ENCODE assay signal across 9 cellular contexts in genomic region chr11:94731921-94732601, GRCh38. TPM values are rescaled to one million over a fixed set of nuclear protein-coding genes. Genes with fewer than 3 reads are reported as not detected.
DNase-seq lines count a peak whose midpoint lies in the region; ATAC-seq, FAIRE-seq and TF ChIP-seq lines count a peak whose summit lies in the region.
"Had no signal": no experiment of that assay in that cellular context is flagged by ENCODE, and none has a peak within 500 bp of the region (broad histone marks: within the 10 kb centered on the region; RNA-seq: fewer than 3 reads in every experiment).

No MANE protein-coding gene starts in this region.

- H3K9me3 ChIP-seq in SJCRH30 (replicated peaks), result no peaks in the 10 kb centered on the region

- DNase-seq in GM04503 (ENCODE audit: low read depth) (peak; percentile 81), SJCRH30 (peak; percentile 54 to 76), fibroblast of mammary gland (ENCODE audit: low read depth) (peak; percentile 90), renal cortical epithelial cell (ENCODE audit: low read depth) (peak; percentile 52), DMS114 treated with DMSO at 0.1 percent for 48 hours (lab: John Stamatoyannopoulos, UW; ENCODE audit: unreplicated experiment) (no peak), D721Med (ENCODE audit: insufficient read length, low spot score) (no peak)
- no peak for DNase-seq in activated naive CD8-positive, alpha-beta T cell treated with anti-CD3 and anti-CD28 coated beads, Interleukin-2, amount 50 U/mL, for 24 hours
- no peak for DNase-seq in activated naive CD4-positive, alpha-beta T cell treated with Interleukin-2 at 50 U/mL for 16 hours
- DNase-seq: activated B cell treated with CpG ODN at 0.5 μM for 24 hours had no signal

- no peaks in the 10 kb centered on the region for H3K27me3 Mint-ChIP-seq in activated naive CD8-positive, alpha-beta T cell treated with anti-CD3 and anti-CD28 coated beads, Interleukin-2, amount 50 U/mL, for 24 hours
- H3K27me3 Mint-ChIP-seq: activated B cell treated with CpG ODN at 0.5 μM for 24 hours had no signal

- no peak for ATAC-seq in activated naive CD8-positive, alpha-beta T cell treated with anti-CD3 and anti-CD28 coated beads, Interleukin-2, amount 50 U/mL, for 24 hours

- no peaks in the 10 kb centered on the region for H3K27me3 ChIP-seq in SJCRH30

- peaks cover 27% of the 10 kb centered on the region for H3K4me1 ChIP-seq in SJCRH30

- H3K27ac Mint-ChIP-seq in activated naive CD8-positive, alpha-beta T cell treated with anti-CD3 and anti-CD28 coated beads, Interleukin-2, amount 50 U/mL, for 24 hours, result no peak overlapping the region
- H3K27ac Mint-ChIP-seq: activated B cell treated with CpG ODN at 0.5 μM for 24 hours had no signal

- H3K9me3 Mint-ChIP-seq in activated naive CD8-positive, alpha-beta T cell treated with anti-CD3 and anti-CD28 coated beads, Interleukin-2, amount 50 U/mL, for 24 hours, result no peaks in the 10 kb centered on the region
- H3K9me3 Mint-ChIP-seq: activated B cell treated with CpG ODN at 0.5 μM for 24 hours had no signal

- no peaks in the 10 kb centered on the region for H3K4me1 Mint-ChIP-seq in activated naive CD8-positive, alpha-beta T cell treated with anti-CD3 and anti-CD28 coated beads, Interleukin-2, amount 50 U/mL, for 24 hours
- H3K4me1 Mint-ChIP-seq: activated B cell treated with CpG ODN at 0.5 μM for 24 hours had no signal

- H3K36me3 ChIP-seq in SJCRH30, result no peaks in the 10 kb centered on the region

- no peaks in the 10 kb centered on the region for H3K36me3 Mint-ChIP-seq in activated naive CD8-positive, alpha-beta T cell treated with anti-CD3 and anti-CD28 coated beads, Interleukin-2, amount 50 U/mL, for 24 hours (ENCODE audit: low read depth)

- peak overlapping the region; percentile 86 for H3K27ac ChIP-seq in SJCRH30

- FAIRE-seq in D721Med (lab: Jason Lieb, UNC), result no peak

- H3K4me3 ChIP-seq in SJCRH30, result peak overlapping the region; percentile 32
- H3K4me3 ChIP-seq in fibroblast of mammary gland (ENCODE audit: control insufficient read depth, low read depth, low read length), result no peak overlapping the region

- no peak for TF ChIP-seq CTCF in fibroblast of mammary gland (conservative IDR thresholded peaks at IDR 0.05; ENCODE audit: control insufficient read depth, insufficient read depth, low read depth, low read length)
- no peak for TF ChIP-seq CTCF in D721Med (IDR thresholded peaks at IDR 0.05; ENCODE audit: insufficient read depth, missing control alignments)

- H3K4me3 Mint-ChIP-seq in activated naive CD8-positive, alpha-beta T cell treated with anti-CD3 and anti-CD28 coated beads, Interleukin-2, amount 50 U/mL, for 24 hours, result no peak overlapping the region
- H3K4me3 Mint-ChIP-seq: activated B cell treated with CpG ODN at 0.5 μM for 24 hours had no signal

RNA-seq across cellular contexts. Expression of gene AMOTL1, which starts 36.1 kb away (rescaled TPM):
- total RNA-seq in SJCRH30 (2014; rRNA removed; shearing (Covaris generic)), result 52.5 and 57.4 TPM in 2 replicates
- 32.6 and 51.2 TPM in 2 replicates for total RNA-seq in renal cortical epithelial cell

Comparison
In these comparisons a context has a peak if more than half of its experiments do, and no peak if none do; other contexts are left out.
1. DNase-seq: peak in GM04503 (single experiment), SJCRH30 (2 of 2), fibroblast of mammary gland (single experiment) and renal cortical epithelial cell (single experiment); none in DMS114 treated with DMSO at 0.1 percent for 48 hours (single experiment), activated naive CD8-positive, alpha-beta T cell treated with anti-CD3 and anti-CD28 coated beads, Interleukin-2, amount 50 U/mL, for 24 hours (single experiment), activated naive CD4-positive, alpha-beta T cell treated with Interleukin-2 at 50 U/mL for 16 hours (single experiment) and D721Med (single experiment).